ENCODE assay signal across 8 cellular contexts in the genomic region with DNA sequence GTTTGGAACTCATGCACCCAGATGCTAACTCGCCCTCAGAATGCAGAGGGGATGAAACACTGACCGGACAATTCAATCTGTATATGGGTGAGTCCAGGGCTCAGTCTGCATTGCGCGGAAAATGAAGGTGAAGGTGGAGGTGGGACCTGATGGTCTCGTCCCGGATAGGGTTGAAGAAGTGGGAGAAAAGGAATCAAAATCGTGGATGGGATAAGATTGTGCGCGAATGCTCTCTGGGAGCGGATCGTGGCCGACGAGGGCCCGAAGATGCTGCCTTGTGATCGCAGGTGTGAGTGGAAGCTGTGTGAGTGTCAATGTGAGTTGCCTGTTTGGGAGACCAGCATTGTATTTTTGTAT. TPM values are rescaled to one million over a fixed set of nuclear protein-coding genes. Genes with fewer than 3 reads are reported as not detected.
DNase-seq lines count a peak whose midpoint lies in the region; ATAC-seq and TF ChIP-seq lines count a peak whose summit lies in the region.

No MANE protein-coding gene starts in this region.

- peaks cover 15% of the 10 kb centered on the region for H3K79me1 ChIP-seq in mesenchymal stem cell (replicated peaks; ENCODE audit: low read length, poor library complexity, severe bottlenecking)

- H3K27me3 ChIP-seq in BJ (ENCODE audit: control insufficient read depth, insufficient read depth, low read length), result no peaks in the 10 kb centered on the region
- no peaks in the 10 kb centered on the region for H3K27me3 ChIP-seq in adipocyte (replicated peaks; ENCODE audit: control insufficient read depth, insufficient read depth, low read length)
- no peaks in the 10 kb centered on the region for H3K27me3 ChIP-seq in mesenchymal stem cell (ENCODE audit: control insufficient read depth in 1 of 2, insufficient read depth in 1 of 2, low read length in 2 of 2)

- no peaks in the 10 kb centered on the region for H3K36me3 ChIP-seq in BJ (ENCODE audit: control insufficient read depth, insufficient read depth, low read length)
- no peaks in the 10 kb centered on the region for H3K36me3 ChIP-seq in adipocyte (ENCODE audit: control insufficient read depth, insufficient read depth, low read length, severe bottlenecking)
- H3K36me3 ChIP-seq in mesenchymal stem cell (ENCODE audit: control insufficient read depth in 1 of 2, insufficient read depth in 2 of 2, low read depth in 1 of 2, low read length in 2 of 2), result peaks cover 0 to 15% of the 10 kb centered on the region in 2 experiments

- H3K4ac ChIP-seq in mesenchymal stem cell (ENCODE audit: low read depth in 1 of 2, low read length in 2 of 2), result peak overlapping the region in 1 of 2 experiments; percentile 50

- H3K4me3 ChIP-seq in BJ (ENCODE audit: low read depth, low read length), result peak overlapping the region; percentile 56
- peak overlapping the region; percentile 91 for H3K4me3 ChIP-seq in adipocyte (ENCODE audit: low read length)
- peak overlapping the region; percentile 74 to 91 for H3K4me3 ChIP-seq in mesenchymal stem cell (ENCODE audit: insufficient read depth in 1 of 2, low read depth in 1 of 2, low read length in 2 of 2)

- H3K4me1 ChIP-seq in adipocyte (ENCODE audit: control insufficient read depth, insufficient read depth, low read length) (peaks cover 16% of the 10 kb centered on the region), mesenchymal stem cell (ENCODE audit: control insufficient read depth, insufficient read depth, low read depth, low read length) (peaks cover 4% of the 10 kb centered on the region)

- no peak overlapping the region for H3K27ac ChIP-seq in mesenchymal stem cell (ENCODE audit: low read length, poor library complexity, severe bottlenecking)

- POLR2A ChIA-PET in BJ (lab: Charles Lee), result no interaction called here

- no peak for ATAC-seq in HG03432 (IDR thresholded peaks at IDR 0.05; ENCODE audit: unreplicated experiment)
- ATAC-seq in GM18870 (IDR thresholded peaks at IDR 0.05; ENCODE audit: unreplicated experiment), result no peak

- H2AK5ac ChIP-seq in mesenchymal stem cell (ENCODE audit: low read length, severe bottlenecking), result no peak overlapping the region

- peaks cover 66% of the 10 kb centered on the region for H3K9me3 Mint-ChIP-seq in HFFc6

- no peak for TF ChIP-seq CTCF in BJ (IDR thresholded peaks at IDR 0.05; ENCODE audit: insufficient read depth, low read depth, low read length)
- no peak for TF ChIP-seq CTCF in HFFc6 (IDR thresholded peaks at IDR 0.05)

- H3K9ac ChIP-seq in adipocyte (ENCODE audit: low read length) (peak overlapping the region; percentile 84), mesenchymal stem cell (ENCODE audit: low read length) (peak overlapping the region; percentile 85)

- H2BK15ac ChIP-seq in mesenchymal stem cell (ENCODE audit: low read depth, poor library complexity, severe bottlenecking), result no peak overlapping the region

- H3K4me1 Mint-ChIP-seq in HFFc6 (ENCODE audit: low read depth), result peaks cover 25% of the 10 kb centered on the region

- H4K91ac ChIP-seq in mesenchymal stem cell (ENCODE audit: low read length), result no peak overlapping the region

- peak overlapping the region in 1 of 2 experiments; percentile 87 for H3K14ac ChIP-seq in mesenchymal stem cell (ENCODE audit: low read length in 2 of 2)

- peak overlapping the region; percentile 76 for H3K4me2 ChIP-seq in mesenchymal stem cell (ENCODE audit: low read length, poor library complexity, severe bottlenecking)

- peak overlapping the region; percentile 95 for H2AFZ ChIP-seq in mesenchymal stem cell (ENCODE audit: low read depth, low read length)

- CTCF ChIA-PET in BJ (lab: Yijun Ruan, JAX), result no interaction called here

- H3K4me3 Mint-ChIP-seq in HFFc6, result peak overlapping the region; percentile 95

- peaks cover 35% of the 10 kb centered on the region for H3K36me3 Mint-ChIP-seq in HFFc6 (ENCODE audit: low read depth)

- H3K27ac Mint-ChIP-seq in HFFc6, result peak overlapping the region; percentile 81

- H3K9me3 ChIP-seq in adipocyte (ENCODE audit: control insufficient read depth, low read length) (peaks cover 13% of the 10 kb centered on the region), mesenchymal stem cell (ENCODE audit: control insufficient read depth, low read length) (peaks cover 17% of the 10 kb centered on the region)

- H2BK5ac ChIP-seq in mesenchymal stem cell (ENCODE audit: low read depth, low read length, poor library complexity, severe bottlenecking), result no peak overlapping the region

- no peak overlapping the region for H3K23ac ChIP-seq in mesenchymal stem cell (ENCODE audit: low read length in 2 of 2)

- DNase-seq in BJ (ENCODE audit: low read depth) (no peak), HFFc6 (no peak), adipocyte (ENCODE audit: low read depth) (no peak), mesenchymal stem cell (no peak), NCI-H2029 (lab: John Stamatoyannopoulos, UW) (no peak), middle frontal gyrus (ENCODE audit: extremely low spot score, low spot score) (no peak)

- peak overlapping the region; percentile 86 for H4K8ac ChIP-seq in mesenchymal stem cell (ENCODE audit: low read length)

- 1% methylated on average over 15 of the region's 15 CpGs for WGBS in mesenchymal stem cell

- H2BK120ac ChIP-seq in mesenchymal stem cell (ENCODE audit: low read depth, low read length), result no peak overlapping the region

- peak overlapping the region in 1 of 2 experiments; percentile 77 for H2BK12ac ChIP-seq in mesenchymal stem cell (ENCODE audit: low read length in 2 of 2)

- H3K18ac ChIP-seq in mesenchymal stem cell (ENCODE audit: low read depth in 1 of 2, low read length in 2 of 2), result peak overlapping the region in 1 of 2 experiments; percentile 64

- peaks cover 2% of the 10 kb centered on the region for H3K27me3 Mint-ChIP-seq in HFFc6 (ENCODE audit: insufficient read depth)

RNA-seq across cellular contexts. Expression of a gene that starts 0.6 kb away (rescaled TPM):
- polyA plus RNA-seq in BJ (2011; rRNA removed), result 0.56 and 1.1 TPM in 2 replicates
- 1.5 and 5.0 TPM in 2 replicates for polyA minus RNA-seq in BJ (2011; rRNA and poly(A)+ RNA removed)
- 1 to 10 TPM; 1.7 to 2.5 (median 1.9) TPM for total RNA-seq in HFFc6 (2021; fragmentation: NEBNext Ultra II Directional; extraction: Animal tissue kit (Norgen Biotek cat#: 25700))
- 0.97 TPM for polyA plus RNA-seq in mesenchymal stem cell (2013, experiment 1 of 2)
- 0.86 TPM for polyA plus RNA-seq in mesenchymal stem cell (2013, experiment 2 of 2)
